ENCODE assay signal across 6 cellular contexts in the genomic region with DNA sequence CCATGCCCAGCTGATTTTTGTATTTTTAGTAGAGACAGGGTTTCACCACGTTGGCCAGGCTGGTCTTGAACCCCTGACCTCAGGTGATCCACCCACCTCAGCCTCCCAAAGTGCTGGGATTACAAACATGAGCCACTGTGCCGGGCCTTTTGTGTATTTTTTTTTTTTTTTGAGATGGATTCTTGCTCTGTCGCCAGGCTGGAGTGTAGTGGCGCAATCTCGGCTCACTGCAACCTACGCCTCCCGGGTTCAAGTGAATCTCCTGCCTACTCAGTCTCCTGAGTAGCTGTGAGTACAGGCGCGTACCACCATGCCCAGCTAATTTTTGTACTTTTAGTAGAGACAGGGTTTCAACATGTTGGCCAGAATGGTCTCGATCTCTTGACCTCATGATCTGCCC. TPM values are rescaled to one million over a fixed set of nuclear protein-coding genes. Genes with fewer than 3 reads are reported as not detected.
A peak's percentile ranks its signal among the peaks of the same experiment; 100 is the strongest.
DNase-seq lines count a peak whose midpoint lies in the region; ATAC-seq and TF ChIP-seq lines count a peak whose summit lies in the region.
"Not testable (repeated sequence)": the region's sequence is repeated elsewhere in the genome, so short reads cannot be mapped to it uniquely, and the experiment has no call there.

No MANE protein-coding gene starts in this region.

- peaks cover 7 to 45% (median 20%) of the 10 kb centered on the region in 4 donors for H3K4me1 Mint-ChIP-seq in CD4-positive, CD25-positive, alpha-beta regulatory T cell
- H3K4me1 Mint-ChIP-seq in T-cell (peaks cover 15 to 46% (median 42%) of the 10 kb centered on the region in 3 donors), natural killer cell (peaks cover 15 to 40% of the 10 kb centered on the region in 2 donors)
- H3K4me1 Mint-ChIP-seq in activated CD4-positive, alpha-beta memory T cell treated with anti-CD3 and anti-CD28 coated beads, Interleukin-2, amount 10 ng/mL, durations not matched to agents 7 days and 5 days, result peaks cover 56% of the 10 kb centered on the region
- H3K4me1 Mint-ChIP-seq in activated T-helper 2 cell treated with anti-CD3 and anti-CD28 coated beads, Interferon-gamma antibody, Interleukin-2, Interleukin-4, amounts not matched to agents 10 μg/mL and 5 μg/mL and 100 μg/mL, durations not matched to agents 14 hours and 24 hours and 36 hours (ENCODE audit: low read depth), result peaks cover 33% of the 10 kb centered on the region
- peaks cover 67% of the 10 kb centered on the region for H3K4me1 Mint-ChIP-seq in activated naive CD8-positive, alpha-beta T cell treated with anti-CD3 and anti-CD28 coated beads, Interleukin-2, amount 50 U/mL, for 24 hours

- H3K9me3 ChIP-seq in CD4-positive, CD25-positive, alpha-beta regulatory T cell (ENCODE audit: control insufficient read depth in 2 of 2, low read length in 2 of 2), result not testable (repeated sequence)

- H3K27me3 Mint-ChIP-seq in CD4-positive, CD25-positive, alpha-beta regulatory T cell; T-cell; activated CD4-positive, alpha-beta memory T cell treated with anti-CD3 and anti-CD28 coated beads, Interleukin-2, amount 10 ng/mL, durations not matched to agents 7 days and 5 days; activated T-helper 2 cell treated with anti-CD3 and anti-CD28 coated beads, Interferon-gamma antibody, Interleukin-2, Interleukin-4, amounts not matched to agents 10 μg/mL and 5 μg/mL and 100 μg/mL, durations not matched to agents 14 hours and 24 hours and 36 hours (ENCODE audit: low read depth); activated naive CD8-positive, alpha-beta T cell treated with anti-CD3 and anti-CD28 coated beads, Interleukin-2, amount 50 U/mL, for 24 hours; natural killer cell (ENCODE audit: low read depth in 2 of 2): not testable (repeated sequence)

- DNase-seq in CD4-positive, CD25-positive, alpha-beta regulatory T cell; T-cell; activated CD4-positive, alpha-beta memory T cell treated with anti-CD3 and anti-CD28 coated beads, Interleukin-2, amount 10 ng/mL, durations not matched to agents 7 days and 5 days; activated T-helper 2 cell treated with anti-CD3 and anti-CD28 coated beads, Interferon-gamma antibody, Interleukin-2, Interleukin-4, amounts not matched to agents 10 μg/mL and 5 μg/mL and 100 μg/mL, durations not matched to agents 14 hours and 24 hours and 36 hours (ENCODE audit: low spot score); activated naive CD8-positive, alpha-beta T cell treated with anti-CD3 and anti-CD28 coated beads, Interleukin-2, amount 50 U/mL, for 24 hours; natural killer cell: not testable (repeated sequence)

- CTCF ChIA-PET in T-cell (lab: Charles Lee), result interaction anchor here in 1 of 2 donors (0.7 kb wide), 1 partner anchor 112 kb away, joined by 4 read pairs; a partner anchor contains a TSS
- CTCF ChIA-PET in activated CD4-positive, alpha-beta memory T cell treated with anti-CD3 and anti-CD28 coated beads, Interleukin-2, amount 10 ng/mL, durations not matched to agents 7 days and 5 days (lab: Charles Lee), result interaction anchor here (1.2 to 1.4 kb wide), 3 partner anchors 18 to 145 kb away, joined by 3 to 4 read pairs (median 4); a partner anchor contains a TSS

- peaks cover 45% of the 10 kb centered on the region for H3K4me1 ChIP-seq in CD4-positive, CD25-positive, alpha-beta regulatory T cell (ENCODE audit: control insufficient read depth, insufficient read depth, low read length, poor library complexity, severe bottlenecking)

- not testable (repeated sequence) for H3K36me3 Mint-ChIP-seq in CD4-positive, CD25-positive, alpha-beta regulatory T cell; T-cell; activated naive CD8-positive, alpha-beta T cell treated with anti-CD3 and anti-CD28 coated beads, Interleukin-2, amount 50 U/mL, for 24 hours (ENCODE audit: low read depth); natural killer cell
- peaks cover 13% of the 10 kb centered on the region for H3K36me3 Mint-ChIP-seq in activated CD4-positive, alpha-beta memory T cell treated with anti-CD3 and anti-CD28 coated beads, Interleukin-2, amount 10 ng/mL, durations not matched to agents 7 days and 5 days (ENCODE audit: low read depth)
- peaks cover 21% of the 10 kb centered on the region for H3K36me3 Mint-ChIP-seq in activated T-helper 2 cell treated with anti-CD3 and anti-CD28 coated beads, Interferon-gamma antibody, Interleukin-2, Interleukin-4, amounts not matched to agents 10 μg/mL and 5 μg/mL and 100 μg/mL, durations not matched to agents 14 hours and 24 hours and 36 hours (ENCODE audit: low read depth)

- H3K9me3 Mint-ChIP-seq in CD4-positive, CD25-positive, alpha-beta regulatory T cell; T-cell; activated CD4-positive, alpha-beta memory T cell treated with anti-CD3 and anti-CD28 coated beads, Interleukin-2, amount 10 ng/mL, durations not matched to agents 7 days and 5 days; activated T-helper 2 cell treated with anti-CD3 and anti-CD28 coated beads, Interferon-gamma antibody, Interleukin-2, Interleukin-4, amounts not matched to agents 10 μg/mL and 5 μg/mL and 100 μg/mL, durations not matched to agents 14 hours and 24 hours and 36 hours; activated naive CD8-positive, alpha-beta T cell treated with anti-CD3 and anti-CD28 coated beads, Interleukin-2, amount 50 U/mL, for 24 hours; natural killer cell: not testable (repeated sequence)

- not testable (repeated sequence) for H3K27me3 ChIP-seq in CD4-positive, CD25-positive, alpha-beta regulatory T cell (ENCODE audit: control insufficient read depth, insufficient read depth, low read length)

- H3K27ac ChIP-seq in CD4-positive, CD25-positive, alpha-beta regulatory T cell (ENCODE audit: insufficient read depth, low read length, poor library complexity, severe bottlenecking), result peak overlapping the region; percentile 91

- H3K4me3 Mint-ChIP-seq in CD4-positive, CD25-positive, alpha-beta regulatory T cell, result peak overlapping the region in 2 of 4 donors; percentile 77 to 93
- H3K4me3 Mint-ChIP-seq in T-cell, result peak overlapping the region in 2 of 3 donors; percentile 72 to 76
- H3K4me3 Mint-ChIP-seq in activated CD4-positive, alpha-beta memory T cell treated with anti-CD3 and anti-CD28 coated beads, Interleukin-2, amount 10 ng/mL, durations not matched to agents 7 days and 5 days, result peak overlapping the region; percentile 69
- peak overlapping the region; percentile 8 for H3K4me3 Mint-ChIP-seq in activated T-helper 2 cell treated with anti-CD3 and anti-CD28 coated beads, Interferon-gamma antibody, Interleukin-2, Interleukin-4, amounts not matched to agents 10 μg/mL and 5 μg/mL and 100 μg/mL, durations not matched to agents 14 hours and 24 hours and 36 hours (ENCODE audit: low read depth)
- H3K4me3 Mint-ChIP-seq in activated naive CD8-positive, alpha-beta T cell treated with anti-CD3 and anti-CD28 coated beads, Interleukin-2, amount 50 U/mL, for 24 hours; natural killer cell: not testable (repeated sequence)

- TF ChIP-seq CTCF in natural killer cell (IDR thresholded peaks at IDR 0.05), result not testable (repeated sequence)

- intact Hi-C loops in activated T-helper 2 cell treated with anti-CD3 and anti-CD28 coated beads, Interferon-gamma antibody, Interleukin-2, Interleukin-4, amounts not matched to agents 10 μg/mL and 5 μg/mL and 100 μg/mL, durations not matched to agents 14 hours and 24 hours and 36 hours (cut with micrococcal nuclease); natural killer cell (cut with micrococcal nuclease): not testable (repeated sequence)

- not testable (repeated sequence) for H3K36me3 ChIP-seq in CD4-positive, CD25-positive, alpha-beta regulatory T cell (ENCODE audit: control insufficient read depth, insufficient read depth, low read length)

- peak overlapping the region; percentile 48 to 94 (median 84) for H3K27ac Mint-ChIP-seq in CD4-positive, CD25-positive, alpha-beta regulatory T cell
- H3K27ac Mint-ChIP-seq in T-cell, result peak overlapping the region in 1 of 2 donors; percentile 57
- H3K27ac Mint-ChIP-seq in activated CD4-positive, alpha-beta memory T cell treated with anti-CD3 and anti-CD28 coated beads, Interleukin-2, amount 10 ng/mL, durations not matched to agents 7 days and 5 days, result peak overlapping the region; percentile 91
- peak overlapping the region; percentile 94 for H3K27ac Mint-ChIP-seq in activated T-helper 2 cell treated with anti-CD3 and anti-CD28 coated beads, Interferon-gamma antibody, Interleukin-2, Interleukin-4, amounts not matched to agents 10 μg/mL and 5 μg/mL and 100 μg/mL, durations not matched to agents 14 hours and 24 hours and 36 hours
- H3K27ac Mint-ChIP-seq in activated naive CD8-positive, alpha-beta T cell treated with anti-CD3 and anti-CD28 coated beads, Interleukin-2, amount 50 U/mL, for 24 hours, result peak overlapping the region; percentile 91
- peak overlapping the region; percentile 89 to 93 for H3K27ac Mint-ChIP-seq in natural killer cell

- not testable (repeated sequence) for ATAC-seq in CD4-positive, CD25-positive, alpha-beta regulatory T cell (ENCODE audit: low read depth in 2 of 2); T-cell (replicated peaks in 1 of 4); activated naive CD8-positive, alpha-beta T cell treated with anti-CD3 and anti-CD28 coated beads, Interleukin-2, amount 50 U/mL, for 24 hours; natural killer cell

- H3K4me3 ChIP-seq in CD4-positive, CD25-positive, alpha-beta regulatory T cell (ENCODE audit: low read depth, low read length), result not testable (repeated sequence)

- POLR2A ChIA-PET in T-cell (lab: Charles Lee), result interaction anchor here in 1 of 2 donors (0.7 kb wide), 1 partner anchor 537 kb away, joined by 3 read pairs; no protein-coding TSS in a partner anchor
- POLR2A ChIA-PET in activated CD4-positive, alpha-beta memory T cell treated with anti-CD3 and anti-CD28 coated beads, Interleukin-2, amount 10 ng/mL, durations not matched to agents 7 days and 5 days (lab: Charles Lee), result interaction anchor here (0.6 to 3.5 kb wide), 4 partner anchors 18 to 155 kb away, joined by 3 to 19 read pairs (median 4); no protein-coding TSS in a partner anchor

RNA-seq across cellular contexts. Expression of a gene that starts 2.6 kb away (rescaled TPM):
- total RNA-seq in CD4-positive, CD25-positive, alpha-beta regulatory T cell, result 28.6 TPM
- 10 to 100 TPM; 11.0 to 23.0 (median 15.6) TPM for polyA plus RNA-seq in CD4-positive, CD25-positive, alpha-beta regulatory T cell
- 10 to 100 TPM; 20.9 to 38.7 (median 33.7) TPM for total RNA-seq in T-cell
- total RNA-seq in activated CD4-positive, alpha-beta memory T cell treated with anti-CD3 and anti-CD28 coated beads, Interleukin-2, amount 10 ng/mL, durations not matched to agents 7 days and 5 days, result 10 to 100 TPM; 43.6 to 45.7 TPM
- total RNA-seq in activated T-helper 2 cell treated with anti-CD3 and anti-CD28 coated beads, Interferon-gamma antibody, Interleukin-2, Interleukin-4, amounts not matched to agents 10 μg/mL and 5 μg/mL and 100 μg/mL, durations not matched to agents 14 hours and 24 hours and 36 hours, result 59.5 and 60.4 TPM in 2 replicates
- 10 to 100 TPM; 17.4 to 35.5 (median 25.0) TPM for total RNA-seq in natural killer cell

RNA-seq across cellular contexts. Expression of a gene that starts 17.6 kb away (rescaled TPM):
- total RNA-seq in CD4-positive, CD25-positive, alpha-beta regulatory T cell, result 219 TPM
- polyA plus RNA-seq in CD4-positive, CD25-positive, alpha-beta regulatory T cell, result 100 to 1,000 TPM; 297 to 398 (median 339) TPM
- total RNA-seq in T-cell (100 to 1,000 TPM; 236 to 314 (median 297) TPM), natural killer cell (100 to 1,000 TPM; 208 to 255 (median 227) TPM)
- total RNA-seq in activated CD4-positive, alpha-beta memory T cell treated with anti-CD3 and anti-CD28 coated beads, Interleukin-2, amount 10 ng/mL, durations not matched to agents 7 days and 5 days, result 100 to 1,000 TPM; 301 to 316 TPM
- total RNA-seq in activated T-helper 2 cell treated with anti-CD3 and anti-CD28 coated beads, Interferon-gamma antibody, Interleukin-2, Interleukin-4, amounts not matched to agents 10 μg/mL and 5 μg/mL and 100 μg/mL, durations not matched to agents 14 hours and 24 hours and 36 hours, result 381 and 410 TPM in 2 replicates

RNA-seq across cellular contexts. Expression of a gene that starts 31.5 kb away (rescaled TPM):
- 2.7 TPM for total RNA-seq in CD4-positive, CD25-positive, alpha-beta regulatory T cell
- polyA plus RNA-seq in CD4-positive, CD25-positive, alpha-beta regulatory T cell, result under 1 TPM in 1 of 4 donors, not detected in 3; 0.30 TPM
- total RNA-seq in T-cell, result 10 to 100 TPM in 1 of 5 donors, 1 to 10 TPM in 4; 3.0 to 10.7 (median 7.1) TPM
- 10 to 100 TPM; 12.5 to 13.6 TPM for total RNA-seq in activated CD4-positive, alpha-beta memory T cell treated with anti-CD3 and anti-CD28 coated beads, Interleukin-2, amount 10 ng/mL, durations not matched to agents 7 days and 5 days
- 19.0 and 21.0 TPM in 2 replicates for total RNA-seq in activated T-helper 2 cell treated with anti-CD3 and anti-CD28 coated beads, Interferon-gamma antibody, Interleukin-2, Interleukin-4, amounts not matched to agents 10 μg/mL and 5 μg/mL and 100 μg/mL, durations not matched to agents 14 hours and 24 hours and 36 hours
- 1 to 10 TPM; 4.6 to 6.5 (median 5.8) TPM for total RNA-seq in natural killer cell

RNA-seq across cellular contexts. Expression of a gene that starts 34.5 kb away (rescaled TPM):
- total RNA-seq in CD4-positive, CD25-positive, alpha-beta regulatory T cell, result 33.7 TPM
- polyA plus RNA-seq in CD4-positive, CD25-positive, alpha-beta regulatory T cell, result 10 to 100 TPM; 65.4 to 95.8 (median 80.3) TPM
- total RNA-seq in T-cell (10 to 100 TPM; 23.3 to 56.8 (median 43.5) TPM), natural killer cell (10 to 100 TPM; 63.5 to 69.8 (median 67.7) TPM)
- total RNA-seq in activated CD4-positive, alpha-beta memory T cell treated with anti-CD3 and anti-CD28 coated beads, Interleukin-2, amount 10 ng/mL, durations not matched to agents 7 days and 5 days, result 10 to 100 TPM; 82.3 to 85.4 TPM
- total RNA-seq in activated T-helper 2 cell treated with anti-CD3 and anti-CD28 coated beads, Interferon-gamma antibody, Interleukin-2, Interleukin-4, amounts not matched to agents 10 μg/mL and 5 μg/mL and 100 μg/mL, durations not matched to agents 14 hours and 24 hours and 36 hours, result 127 and 133 TPM in 2 replicates

RNA-seq across cellular contexts. Expression of a gene that starts 41.4 kb away (rescaled TPM):
- 4.3 TPM for total RNA-seq in CD4-positive, CD25-positive, alpha-beta regulatory T cell
- under 1 TPM in 2 of 4 donors, not detected in 2; 0.10 to 0.11 TPM for polyA plus RNA-seq in CD4-positive, CD25-positive, alpha-beta regulatory T cell
- total RNA-seq in T-cell (1 to 10 TPM; 2.1 to 7.5 (median 5.1) TPM), natural killer cell (10 to 100 TPM; 26.6 to 35.6 (median 31.5) TPM)
- 1 to 10 TPM; 8.7 TPM for total RNA-seq in activated CD4-positive, alpha-beta memory T cell treated with anti-CD3 and anti-CD28 coated beads, Interleukin-2, amount 10 ng/mL, durations not matched to agents 7 days and 5 days
- total RNA-seq in activated T-helper 2 cell treated with anti-CD3 and anti-CD28 coated beads, Interferon-gamma antibody, Interleukin-2, Interleukin-4, amounts not matched to agents 10 μg/mL and 5 μg/mL and 100 μg/mL, durations not matched to agents 14 hours and 24 hours and 36 hours, result 5.0 and 5.1 TPM in 2 replicates
